Comparison of ENCODE assay signal across 19 cellular contexts in genomic region chr17:43069368-43069898, GRCh38. TPM values are rescaled to one million over a fixed set of nuclear protein-coding genes. Genes with fewer than 3 reads are reported as not detected.
"Had no signal": no experiment of that assay in that cellular context is flagged by ENCODE, and none has a peak within 500 bp of the region (broad histone marks: within the 10 kb centered on the region; RNA-seq: fewer than 3 reads in every experiment).

No MANE protein-coding gene starts in this region.

- ATAC-seq: activated CD8-positive, alpha-beta T cell treated with anti-CD3 and anti-CD28 coated beads, Interleukin-2, amount 10 ng/mL, durations not matched to agents 7 days and 5 days; body of pancreas; lower lobe of right lung; stimulated activated naive CD8-positive, alpha-beta T cell treated with anti-CD3 and anti-CD28 coated beads, Interleukin-15, amount 100 ng/mL, for 72 hours; T-cell had no signal

- H3K27ac Mint-ChIP-seq: activated CD8-positive, alpha-beta T cell treated with anti-CD3 and anti-CD28 coated beads, Interleukin-2, amount 10 ng/mL, durations not matched to agents 7 days and 5 days; activated naive CD4-positive, alpha-beta T cell treated with anti-CD3 and anti-CD28 coated beads, Interleukin-2, amount 50 U/mL, for 24 hours; dendritic cell treated with granulocyte-macrophage colony-stimulating factor and Interleukin-4, amounts not matched to agents 40 ng/mL and 50 ng/mL, for 4 days; neural progenitor cell; stimulated activated naive CD8-positive, alpha-beta T cell treated with anti-CD3 and anti-CD28 coated beads, Interleukin-15, amount 100 ng/mL, for 72 hours; T-cell had no signal

- H3K9me3 Mint-ChIP-seq: activated naive CD4-positive, alpha-beta T cell treated with anti-CD3 and anti-CD28 coated beads, Interleukin-2, amount 50 U/mL, for 24 hours; dendritic cell treated with granulocyte-macrophage colony-stimulating factor and Interleukin-4, amounts not matched to agents 40 ng/mL and 50 ng/mL, for 4 days; naive B cell; neural progenitor cell; stimulated activated naive CD8-positive, alpha-beta T cell treated with anti-CD3 and anti-CD28 coated beads, Interleukin-15, amount 100 ng/mL, for 72 hours; T-cell had no signal

- H3K4me2 ChIP-seq: neural progenitor cell had no signal

- H3K4me3 Mint-ChIP-seq: activated CD8-positive, alpha-beta T cell treated with anti-CD3 and anti-CD28 coated beads, Interleukin-2, amount 10 ng/mL, durations not matched to agents 7 days and 5 days; activated naive CD4-positive, alpha-beta T cell treated with anti-CD3 and anti-CD28 coated beads, Interleukin-2, amount 50 U/mL, for 24 hours; dendritic cell treated with granulocyte-macrophage colony-stimulating factor and Interleukin-4, amounts not matched to agents 40 ng/mL and 50 ng/mL, for 4 days; naive B cell; neural progenitor cell; stimulated activated naive CD8-positive, alpha-beta T cell treated with anti-CD3 and anti-CD28 coated beads, Interleukin-15, amount 100 ng/mL, for 72 hours; T-cell had no signal

- DNase-seq: activated CD4-positive, alpha-beta T cell treated with anti-CD3 and anti-CD28 coated beads, Interleukin-2, amount 50 U/mL, for 1 hour; activated CD4-positive, CD25-positive, alpha-beta regulatory T cell treated with anti-CD3 and anti-CD28 coated beads, Interleukin-2, amount 50 U/mL, for 72 hours; activated CD8-positive, alpha-beta T cell treated with anti-CD3 and anti-CD28 coated beads, Interleukin-2, amount 10 ng/mL, durations not matched to agents 7 days and 5 days; activated gamma-delta T cell treated with Interleukin-2 at 50 U/mL for 16 hours; body of pancreas; caudate nucleus; effector CD4-positive, alpha-beta T cell; erythroblast; lower lobe of right lung; naive B cell; posterior cingulate gyrus; stimulated activated CD4-positive, alpha-beta T cell treated with anti-CD3 and anti-CD28 coated beads, Interleukin-4, amount 100 ng/mL, for 24 hours; stimulated activated naive CD8-positive, alpha-beta T cell treated with anti-CD3 and anti-CD28 coated beads, Interleukin-15, amount 100 ng/mL, for 72 hours; T-cell; transverse colon; WERI-Rb-1 had no signal

- H3K4me1 ChIP-seq: body of pancreas, lower lobe of right lung, neural progenitor cell, transverse colon had no signal

- H3K27ac ChIP-seq: body of pancreas, lower lobe of right lung, neural progenitor cell, transverse colon, WERI-Rb-1 had no signal

- H3K4me3 ChIP-seq: body of pancreas, lower lobe of right lung, neural progenitor cell, transverse colon had no signal

- H2AFZ ChIP-seq: neural progenitor cell had no signal

- H3K27me3 ChIP-seq: body of pancreas, neural progenitor cell, transverse colon had no signal

- H3K36me3 ChIP-seq: lower lobe of right lung, transverse colon had no signal

- H3K9ac ChIP-seq: neural progenitor cell had no signal

- H3K9me3 ChIP-seq: body of pancreas, lower lobe of right lung, transverse colon had no signal

- H3K27me3 Mint-ChIP-seq: activated naive CD4-positive, alpha-beta T cell treated with anti-CD3 and anti-CD28 coated beads, Interleukin-2, amount 50 U/mL, for 24 hours; dendritic cell treated with granulocyte-macrophage colony-stimulating factor and Interleukin-4, amounts not matched to agents 40 ng/mL and 50 ng/mL, for 4 days; naive B cell; stimulated activated naive CD8-positive, alpha-beta T cell treated with anti-CD3 and anti-CD28 coated beads, Interleukin-15, amount 100 ng/mL, for 72 hours; T-cell had no signal

- H3K36me3 Mint-ChIP-seq: activated naive CD4-positive, alpha-beta T cell treated with anti-CD3 and anti-CD28 coated beads, Interleukin-2, amount 50 U/mL, for 24 hours; naive B cell; T-cell had no signal

- H3K4me1 Mint-ChIP-seq: activated naive CD4-positive, alpha-beta T cell treated with anti-CD3 and anti-CD28 coated beads, Interleukin-2, amount 50 U/mL, for 24 hours; naive B cell; stimulated activated naive CD8-positive, alpha-beta T cell treated with anti-CD3 and anti-CD28 coated beads, Interleukin-15, amount 100 ng/mL, for 72 hours; T-cell had no signal

RNA-seq across cellular contexts. Expression of gene RND2, which starts 44.4 kb away (rescaled TPM):
- total RNA-seq: activated CD8-positive, alpha-beta T cell treated with anti-CD3 and anti-CD28 coated beads, Interleukin-2, amount 10 ng/mL, durations not matched to agents 7 days and 5 days had no signal
